ENCODE assay signal across 10 cellular contexts in genomic region chr14:65410640-65411039, GRCh38. TPM values are rescaled to one million over a fixed set of nuclear protein-coding genes. Genes with fewer than 3 reads are reported as not detected.
A peak's percentile ranks its signal among the peaks of the same experiment; 100 is the strongest.
DNase-seq lines count a peak whose midpoint lies in the region; ATAC-seq, FAIRE-seq and TF ChIP-seq lines count a peak whose summit lies in the region.
"Had no signal": no experiment of that assay in that cellular context is flagged by ENCODE, and none has a peak within 500 bp of the region (broad histone marks: within the 10 kb centered on the region; RNA-seq: fewer than 3 reads in every experiment).

No MANE protein-coding gene starts in this region.

- H3K27ac Mint-ChIP-seq in activated T-helper 1 cell treated with anti-CD3 and anti-CD28 coated beads, Interleukin-12 subunit alpha, Interleukin-12 subunit beta, Interleukin-2, Interleukin-4 antibody, amounts not matched to agents 30 ng/mL and 10 ng/mL and 1 ng/mL, durations not matched to agents 14 hours and 24 hours and 36 hours: peak overlapping the region; percentile 83

- TF ChIP-seq EP300 in HepG2 (IDR thresholded peaks at IDR 0.05; ENCODE audit: low read depth in 2 of 2, low read length in 2 of 2) (no peak), HepG2 (CRISPR knock-in tag; IDR thresholded peaks at IDR 0.05; ENCODE audit: borderline replicate concordance) (no peak)

- peaks cover 11% of the 10 kb centered on the region for H3K79me2 ChIP-seq in HepG2 (ENCODE audit: insufficient read depth, low read length)

- CTCF ChIA-PET in HepG2 (lab: Yijun Ruan, JAX; ENCODE audit: low intra/inter-chr PET ratio, low total read pairs): interaction anchor here (2.8 kb wide), 1 partner anchor 414 kb away, joined by 10 read pairs; no protein-coding TSS in a partner anchor

- DNase-seq in HepG2 (ENCODE audit: low spot score): no peak
- no peak for DNase-seq in right lobe of liver
- DNase-seq in activated T-helper 1 cell treated with anti-CD3 and anti-CD28 coated beads, Interleukin-12 subunit alpha, Interleukin-12 subunit beta, Interleukin-2, Interleukin-4 antibody, amounts not matched to agents 30 ng/mL and 10 ng/mL and 1 ng/mL, durations not matched to agents 14 hours and 24 hours and 36 hours (ENCODE audit: low spot score): no peak
- no peak for DNase-seq in head of caudate nucleus
- no peak for DNase-seq in left ventricle myocardium superior
- DNase-seq in iPS-NIHi11 (ENCODE audit: low spot score): no peak
- no peak for DNase-seq in Kasumi-1 (lab: John Stamatoyannopoulos, UW)
- DNase-seq: NCI-H524 had no signal

- H3K36me3 ChIP-seq in HepG2 (replicated peaks in 1 of 2; ENCODE audit: control insufficient read depth in 1 of 2, insufficient read depth in 2 of 2, low read length in 2 of 2) (no peaks in the 10 kb centered on the region), right lobe of liver (no peaks in the 10 kb centered on the region), mucosa of stomach (ENCODE audit: control insufficient read depth, insufficient read depth, low read length) (no peaks in the 10 kb centered on the region)

- 93% methylated on average over 2 of the region's 2 CpGs for WGBS in HepG2 (ENCODE audit: low lambda C conversion rate)
- 96% methylated on average over 2 of the region's 2 CpGs for WGBS in right lobe of liver (ENCODE audit: insufficient coverage, low coverage, low lambda C conversion rate, missing lambda C conversion rate)

- intact Hi-C loops in HepG2 (cut with micrococcal nuclease; ENCODE audit: unreplicated experiment) (loop anchor here (1.0 to 10.0 kb wide), 2 partner anchors 246 to 664 kb away; no protein-coding TSS in a partner anchor), right lobe of liver (cut with DNase I) (loop anchor here in 1 of 2 donors (10.0 kb wide), 1 partner anchor 414 kb away; no protein-coding TSS in a partner anchor), head of caudate nucleus (cut with DNase I) (loop anchor here (5.0 to 10.0 kb wide), 3 partner anchors 243 to 414 kb away; partner anchors contain the start of gene MAX), left ventricle myocardium superior (cut with micrococcal nuclease) (loop anchor here (10.0 kb wide), 1 partner anchor 524 kb away; no protein-coding TSS in a partner anchor)
- intact Hi-C loops in activated T-helper 1 cell treated with anti-CD3 and anti-CD28 coated beads, Interleukin-12 subunit alpha, Interleukin-12 subunit beta, Interleukin-2, Interleukin-4 antibody, amounts not matched to agents 30 ng/mL and 10 ng/mL and 1 ng/mL, durations not matched to agents 14 hours and 24 hours and 36 hours (cut with micrococcal nuclease): loop anchor here (1.0 to 5.0 kb wide), 7 partner anchors 14 to 322 kb away; no protein-coding TSS in a partner anchor

- no peak overlapping the region for H2AFZ ChIP-seq in HepG2 (ENCODE audit: low read length)

- no peak overlapping the region for H3K27ac ChIP-seq in HepG2 (ENCODE audit: extremely low read length, insufficient read depth, low read length)
- no peak overlapping the region for H3K27ac ChIP-seq in right lobe of liver
- H3K27ac ChIP-seq: SJSA1 had no signal

- H3K9me3 Mint-ChIP-seq in activated T-helper 1 cell treated with anti-CD3 and anti-CD28 coated beads, Interleukin-12 subunit alpha, Interleukin-12 subunit beta, Interleukin-2, Interleukin-4 antibody, amounts not matched to agents 30 ng/mL and 10 ng/mL and 1 ng/mL, durations not matched to agents 14 hours and 24 hours and 36 hours: no peaks in the 10 kb centered on the region

- BruUV-seq in HepG2 (replicated peaks; lab: Mats Ljungman, UMichigan): no TSS peak

- FAIRE-seq in HepG2 (lab: Jason Lieb, UNC): no peak

- peaks cover 25% of the 10 kb centered on the region for H3K36me3 Mint-ChIP-seq in activated T-helper 1 cell treated with anti-CD3 and anti-CD28 coated beads, Interleukin-12 subunit alpha, Interleukin-12 subunit beta, Interleukin-2, Interleukin-4 antibody, amounts not matched to agents 30 ng/mL and 10 ng/mL and 1 ng/mL, durations not matched to agents 14 hours and 24 hours and 36 hours (ENCODE audit: low read depth)

- no peak for TF ChIP-seq POLR2A in HepG2 (IDR thresholded peaks at IDR 0.05; ENCODE audit: insufficient read depth in 1 of 2, low read depth in 2 of 2, low read length in 2 of 2)
- no peak for TF ChIP-seq POLR2A in right lobe of liver (IDR thresholded peaks at IDR 0.05)

- POLR2A ChIA-PET in HepG2 (lab: Yijun Ruan, JAX): interaction anchor here (1.4 to 2.7 kb wide), 7 partner anchors 75 to 184 kb away, joined by 3 to 26 read pairs (median 8); no protein-coding TSS in a partner anchor

- no peaks in the 10 kb centered on the region for H3K9me3 ChIP-seq in HepG2 (ENCODE audit: low read length)
- no peaks in the 10 kb centered on the region for H3K9me3 ChIP-seq in right lobe of liver
- H3K9me3 ChIP-seq in mucosa of stomach (ENCODE audit: control insufficient read depth, low read length): no peaks in the 10 kb centered on the region
- H3K9me3 ChIP-seq: SJSA1 had no signal

- peak overlapping the region; percentile 99; the same call in 1 of the 2 replicates for H3K4me2 ChIP-seq in HepG2 (ENCODE audit: low read depth, low read length)

- H3K4me3 ChIP-seq in HepG2 (replicated peaks in 1 of 3; ENCODE audit: insufficient read depth in 1 of 3, low read depth in 2 of 3, low read length in 3 of 3) (no peak overlapping the region; a peak in 1 of 6 replicates), right lobe of liver (no peak overlapping the region), mucosa of stomach (ENCODE audit: low read length) (no peak overlapping the region)

- H3K4me1 ChIP-seq in HepG2 (ENCODE audit: insufficient read depth, low read length): peaks cover 19% of the 10 kb centered on the region
- H3K4me1 ChIP-seq in right lobe of liver: peaks cover 0 to 3% (median 0%) of the 10 kb centered on the region in 4 donors
- H3K4me1 ChIP-seq in mucosa of stomach (ENCODE audit: control insufficient read depth, insufficient read depth, low read length): peaks cover 12% of the 10 kb centered on the region

- no peak for TF ChIP-seq RAD21 in HepG2 (CRISPR knock-in tag; IDR thresholded peaks at IDR 0.05)

- H3K4me1 Mint-ChIP-seq in activated T-helper 1 cell treated with anti-CD3 and anti-CD28 coated beads, Interleukin-12 subunit alpha, Interleukin-12 subunit beta, Interleukin-2, Interleukin-4 antibody, amounts not matched to agents 30 ng/mL and 10 ng/mL and 1 ng/mL, durations not matched to agents 14 hours and 24 hours and 36 hours (ENCODE audit: low read depth): peaks cover 80% of the 10 kb centered on the region

- peak overlapping the region; percentile 98 for H3K4me3 Mint-ChIP-seq in activated T-helper 1 cell treated with anti-CD3 and anti-CD28 coated beads, Interleukin-12 subunit alpha, Interleukin-12 subunit beta, Interleukin-2, Interleukin-4 antibody, amounts not matched to agents 30 ng/mL and 10 ng/mL and 1 ng/mL, durations not matched to agents 14 hours and 24 hours and 36 hours

- ATAC-seq in HepG2: no peak
- ATAC-seq in right lobe of liver: no peak
- ATAC-seq in left ventricle myocardium superior: no peak

- in situ Hi-C loops in HepG2 (cut with HindIII; ENCODE audit: extremely low pct_ligation_motif_present, low pct_unique_long_range_greater_than_20kb): loop anchor here (5.0 to 10.0 kb wide), 3 partner anchors 183 to 544 kb away; no protein-coding TSS in a partner anchor

- H3K27me3 Mint-ChIP-seq in activated T-helper 1 cell treated with anti-CD3 and anti-CD28 coated beads, Interleukin-12 subunit alpha, Interleukin-12 subunit beta, Interleukin-2, Interleukin-4 antibody, amounts not matched to agents 30 ng/mL and 10 ng/mL and 1 ng/mL, durations not matched to agents 14 hours and 24 hours and 36 hours (ENCODE audit: insufficient read depth): no peaks in the 10 kb centered on the region

- H3K9ac ChIP-seq in HepG2 (ENCODE audit: insufficient read depth, low read depth, low read length) (no peak overlapping the region), mucosa of stomach (ENCODE audit: low read length) (peak overlapping the region; percentile 92)

- TF ChIP-seq CTCF in HepG2 (CRISPR knock-in tag; IDR thresholded peaks at IDR 0.05) (no peak), right lobe of liver (IDR thresholded peaks at IDR 0.05) (no peak)

- H3K27me3 ChIP-seq in HepG2 (ENCODE audit: control insufficient read depth in 1 of 2, insufficient read depth in 2 of 2, low read length in 2 of 2) (no peaks in the 10 kb centered on the region), right lobe of liver (no peaks in the 10 kb centered on the region), mucosa of stomach (ENCODE audit: control insufficient read depth, insufficient read depth, low read length) (no peaks in the 10 kb centered on the region)
- H3K27me3 ChIP-seq: SJSA1 had no signal

- H4K20me1 ChIP-seq in HepG2 (ENCODE audit: insufficient read depth, low read length): no peaks in the 10 kb centered on the region

TF ChIP-seq in HepG2, 621 proteins besides CTCF, POLR2A, EP300 and RAD21 (continues in another document):
- TF ChIP-seq NCOA5 (CRISPR knock-in tag; IDR thresholded peaks at IDR 0.05): no peak

RNA-seq across cellular contexts. Expression of gene FUT8, which starts 1.9 kb away (rescaled TPM):
- total RNA-seq in HepG2 (2016; rRNA removed; fragmentation: Illumina TruSeq; extraction: Trizol) (14.9 and 17.5 TPM in 2 replicates), right lobe of liver (1 to 10 TPM; 2.6 to 4.9 (median 3.5) TPM), left ventricle myocardium superior (11.5 TPM)
- total RNA-seq in HepG2 (2016; cell fraction: cytosol; rRNA removed; fragmentation: Illumina TruSeq; extraction: Trizol; ENCODE audit: low read depth): 27.3 and 31.5 TPM in 2 replicates
- total RNA-seq in HepG2 (2016; cell fraction: insoluble cytoplasmic fraction; rRNA removed; fragmentation: Illumina TruSeq; extraction: Trizol): 16.8 and 18.2 TPM in 2 replicates
- 16.1 and 17.6 TPM in 2 replicates for total RNA-seq in HepG2 (2016; cell fraction: membrane; rRNA removed; fragmentation: Illumina TruSeq; extraction: Trizol)
- total RNA-seq in HepG2 (2016; cell fraction: nucleus; rRNA removed; fragmentation: Illumina TruSeq; extraction: Trizol): 20.6 and 24.1 TPM in 2 replicates
- 7.3 and 9.3 TPM in 2 replicates for polyA plus RNA-seq in HepG2 (2011; rRNA removed)
- 6.1 and 8.1 TPM in 2 replicates for polyA plus RNA-seq in HepG2 (2011; cell fraction: cytosol; rRNA removed)
- polyA plus RNA-seq in HepG2 (2011; cell fraction: nucleus; rRNA removed): 2.8 and 3.7 TPM in 2 replicates
- 5.4 and 7.4 TPM in 2 replicates for polyA plus RNA-seq in HepG2 (2012)
- polyA plus RNA-seq in HepG2 (2016; cell fraction: cytosol; fragmentation: Illumina TruSeq; extraction: Trizol; ENCODE audit: low read depth): 1.4 and 1.9 TPM in 2 replicates
- 11.2 and 11.7 TPM in 2 replicates for polyA plus RNA-seq in HepG2 (2016; cell fraction: insoluble cytoplasmic fraction; fragmentation: Illumina TruSeq; extraction: Trizol; ENCODE audit: low read depth)
- 5.5 and 6.3 TPM in 2 replicates for polyA plus RNA-seq in HepG2 (2016; cell fraction: membrane; fragmentation: Illumina TruSeq; extraction: Trizol; ENCODE audit: low read depth)
- 14.0 and 14.3 TPM in 2 replicates for polyA plus RNA-seq in HepG2 (2016; cell fraction: nucleus; fragmentation: Illumina TruSeq; extraction: Trizol; ENCODE audit: insufficient read depth, low read depth)
- 10.7 and 14.3 TPM in 2 replicates for polyA minus RNA-seq in HepG2 (2011; rRNA and poly(A)+ RNA removed; ENCODE audit: low replicate concordance)
- 8.0 and 10.0 TPM in 2 replicates for polyA minus RNA-seq in HepG2 (2011; cell fraction: cytosol; rRNA and poly(A)+ RNA removed)
- 21.5 and 25.2 TPM in 2 replicates for polyA minus RNA-seq in HepG2 (2011; cell fraction: nucleus; rRNA and poly(A)+ RNA removed)
- total RNA-seq in activated T-helper 1 cell treated with anti-CD3 and anti-CD28 coated beads, Interleukin-12 subunit alpha, Interleukin-12 subunit beta, Interleukin-2, Interleukin-4 antibody, amounts not matched to agents 30 ng/mL and 10 ng/mL and 1 ng/mL, durations not matched to agents 14 hours and 24 hours and 36 hours: 181 and 182 TPM in 2 replicates
